ENCODE assay signal across 8 cellular contexts in genomic region chr15:78075490-78076230, GRCh38. TPM values are rescaled to one million over a fixed set of nuclear protein-coding genes. Genes with fewer than 3 reads are reported as not detected.
DNase-seq lines count a peak whose midpoint lies in the region; ATAC-seq and TF ChIP-seq lines count a peak whose summit lies in the region.

No MANE protein-coding gene starts in this region.

- peak overlapping the region; percentile 99 for H3K4me2 ChIP-seq in DND-41 (ENCODE audit: insufficient read depth, low read length)

- H3K9me3 ChIP-seq in DND-41 (ENCODE audit: insufficient read depth, low read length, severe bottlenecking), result no peaks in the 10 kb centered on the region
- H3K9me3 ChIP-seq in right atrium auricular region, result no peaks in the 10 kb centered on the region

- TF ChIP-seq CTCF in DND-41 (IDR thresholded peaks at IDR 0.05; ENCODE audit: borderline replicate concordance, extremely low read depth, low read length, poor library complexity, severe bottlenecking) (no peak), LNCaP clone FGC (IDR thresholded peaks at IDR 0.05; ENCODE audit: control insufficient read depth, extremely low read depth, insufficient read depth) (no peak), right atrium auricular region (IDR thresholded peaks at IDR 0.05) (peak in 1 of 2 donors; percentile 2)

- peak overlapping the region; percentile 98 to 100; a peak in 3 of 4 replicates for H3K4me3 ChIP-seq in DND-41 (ENCODE audit: low read depth in 1 of 2, low read length in 2 of 2)
- H3K4me3 ChIP-seq in LNCaP clone FGC (ENCODE audit: low read depth, low read length), result peak overlapping the region; percentile 74
- peak overlapping the region; percentile 74 to 88 for H3K4me3 ChIP-seq in right atrium auricular region

- H3K27ac ChIP-seq in DND-41 (ENCODE audit: low read length) (peak overlapping the region; percentile 69), right atrium auricular region (peak overlapping the region; percentile 87 to 91)

- H3K9ac ChIP-seq in DND-41 (ENCODE audit: low read depth, low read length), result peak overlapping the region; percentile 90

- H3K27me3 ChIP-seq in DND-41 (ENCODE audit: insufficient read depth, low read length, poor library complexity) (no peaks in the 10 kb centered on the region), right atrium auricular region (no peaks in the 10 kb centered on the region)

- peaks cover 14% of the 10 kb centered on the region; the same call in 1 of the 2 replicates for H4K20me1 ChIP-seq in DND-41 (ENCODE audit: insufficient read depth, low read length)

- DNase-seq in DND-41, result no peak
- no peak for DNase-seq in LNCaP clone FGC (ENCODE audit: low read depth)
- DNase-seq in amniotic epithelial cell (ENCODE audit: low read depth), result peak; percentile 93
- DNase-seq in right atrium auricular region (ENCODE audit: low spot score), result no peak
- peak; percentile 44 for DNase-seq in retina
- DNase-seq in stimulated activated CD4-positive, alpha-beta T cell treated with anti-CD3 and anti-CD28 coated beads, Interleukin-15, amount 100 ng/mL, for 24 hours, result no peak
- no peak for DNase-seq in inferior parietal cortex (ENCODE audit: extremely low spot score)

- no peak for ATAC-seq in DND-41 (ENCODE audit: insufficient read depth, low read depth)
- ATAC-seq in GM18502 (IDR thresholded peaks at IDR 0.05; ENCODE audit: poor library complexity, unreplicated experiment), result no peak

- H3K4me1 ChIP-seq in DND-41 (ENCODE audit: insufficient read depth, low read length) (peaks cover 47% of the 10 kb centered on the region), right atrium auricular region (peaks cover 0 to 52% of the 10 kb centered on the region in 2 donors)

- H3K79me2 ChIP-seq in DND-41 (ENCODE audit: insufficient read depth, low read length), result peaks cover 63% of the 10 kb centered on the region

- no peak overlapping the region for H2AFZ ChIP-seq in DND-41 (ENCODE audit: low read depth, low read length)

- H3K36me3 ChIP-seq in DND-41 (ENCODE audit: insufficient read depth, low read length) (peaks cover 14% of the 10 kb centered on the region), right atrium auricular region (no peaks in the 10 kb centered on the region)

RNA-seq across cellular contexts. Expression of gene TBC1D2B, which starts 1.9 kb away (rescaled TPM):
- 10 to 100 TPM; 12.5 to 27.7 TPM for total RNA-seq in right atrium auricular region

RNA-seq across cellular contexts. Expression of gene SH2D7, which starts 16.7 kb away (rescaled TPM):
- total RNA-seq in right atrium auricular region, result not detected

RNA-seq across cellular contexts. Expression of gene CIB2, which starts 55.6 kb away (rescaled TPM):
- 10 to 100 TPM; 37.2 to 38.6 TPM for total RNA-seq in right atrium auricular region

Comparison
In these comparisons a context has a peak if more than half of its experiments do, and no peak if none do; other contexts are left out.
1. DNase-seq: peak in amniotic epithelial cell (single experiment) and retina (single experiment); none in DND-41 (single experiment), LNCaP clone FGC (single experiment), right atrium auricular region (single experiment), stimulated activated CD4-positive, alpha-beta T cell treated with anti-CD3 and anti-CD28 coated beads, Interleukin-15, amount 100 ng/mL, for 24 hours (single experiment) and inferior parietal cortex (single experiment).
2. Peak in every context shown above with its lines, with median percentiles within 50 percentile points of each other: H3K4me3 ChIP-seq.